In genomic region chr7:32502656-32503189, GRCh38 we compare ENCODE assay signal across 17 cellular contexts. TPM values are rescaled to one million over a fixed set of nuclear protein-coding genes. Genes with fewer than 3 reads are reported as not detected.
A peak's percentile ranks its signal among the peaks of the same experiment; 100 is the strongest.
DNase-seq lines count a peak whose midpoint lies in the region; ATAC-seq, FAIRE-seq and TF ChIP-seq lines count a peak whose summit lies in the region.
"Had no signal": no experiment of that assay in that cellular context is flagged by ENCODE, and none has a peak within 500 bp of the region (broad histone marks: within the 10 kb centered on the region; RNA-seq: fewer than 3 reads in every experiment).

No MANE protein-coding gene starts in this region.

- TF ChIP-seq CTCF in IMR-90 (conservative IDR thresholded peaks at IDR 0.05; ENCODE audit: low read depth, low read length) (no peak), coronary artery (IDR thresholded peaks at IDR 0.05) (no peak)
- TF ChIP-seq CTCF in activated CD8-positive, alpha-beta T cell treated with anti-CD3 and anti-CD28 coated beads for 36 hours (IDR thresholded peaks at IDR 0.05), result no peak

- intact Hi-C loops in IMR-90 (cut with micrococcal nuclease), result no loop called here
- intact Hi-C loops in activated CD8-positive, alpha-beta T cell treated with anti-CD3 and anti-CD28 coated beads for 36 hours (cut with micrococcal nuclease), result no loop called here

- in situ Hi-C loops in IMR-90 (cut with MboI; ENCODE audit: low sequenced_read_pairs), result no loop called here

- H3K4me3 Mint-ChIP-seq in activated CD8-positive, alpha-beta T cell treated with anti-CD3 and anti-CD28 coated beads for 36 hours, result peak overlapping the region; percentile 11
- H3K4me3 Mint-ChIP-seq in immature natural killer cell, result peak overlapping the region in 1 of 5 donors; percentile 5

- CTCF ChIA-PET in IMR-90 (lab: Yijun Ruan, JAX), result no interaction called here
- CTCF ChIA-PET in activated CD8-positive, alpha-beta T cell treated with anti-CD3 and anti-CD28 coated beads for 36 hours (lab: Charles Lee), result no interaction called here

- no peak overlapping the region for H2AFZ ChIP-seq in IMR-90 (replicated peaks; ENCODE audit: low read length, poor library complexity)

- no peak overlapping the region for H4K5ac ChIP-seq in IMR-90 (ENCODE audit: low read depth, low read length)

- H3K36me3 ChIP-seq in IMR-90 (ENCODE audit: control insufficient read depth, insufficient read depth, low read length), result no peaks in the 10 kb centered on the region
- H3K36me3 ChIP-seq: HAP-1, ovary had no signal

- no peak for TF ChIP-seq POLR2A in IMR-90 (IDR thresholded peaks at IDR 0.05; ENCODE audit: low read depth, low read length)

- H3K9me1 ChIP-seq in IMR-90 (ENCODE audit: insufficient read depth, low read length), result peaks cover 5% of the 10 kb centered on the region; the same call in 1 of the 2 replicates

- DNase-seq in CD1c-positive myeloid dendritic cell (ENCODE audit: extremely low spot score), result peak; percentile 9
- no peak for DNase-seq in IMR-90
- peak; percentile 71 for DNase-seq in activated CD8-positive, alpha-beta T cell treated with anti-CD3 and anti-CD28 coated beads for 36 hours
- no peak for DNase-seq in immature natural killer cell
- no peak for DNase-seq in SIG-M5 treated with dmso at 0.1 percent for 504 hours (lab: John Stamatoyannopoulos, UW; ENCODE audit: unreplicated experiment)
- DNase-seq in coronary artery (ENCODE audit: low spot score), result no peak
- no peak for DNase-seq in DMS53 treated with DMSO at 0.1 percent for 48 hours (lab: John Stamatoyannopoulos, UW; ENCODE audit: unreplicated experiment)
- no peak for DNase-seq in HTR-8/SVneo (ENCODE audit: insufficient read length, low spot score)
- DNase-seq: C1 segment of cervical spinal cord, KBM-7, kidney, NCI-H1436, ovary had no signal

- H3K27ac Mint-ChIP-seq in activated CD8-positive, alpha-beta T cell treated with anti-CD3 and anti-CD28 coated beads for 36 hours, result peak overlapping the region; percentile 90
- peak overlapping the region; percentile 20 to 69 (median 52) for H3K27ac Mint-ChIP-seq in immature natural killer cell

- H3K56ac ChIP-seq in IMR-90 (ENCODE audit: extremely low read depth, insufficient read depth, low read length), result no peak overlapping the region

- H3K4me2 ChIP-seq in IMR-90 (ENCODE audit: low read depth, low read length), result peak overlapping the region; percentile 32; the same call in 1 of the 2 replicates

- H2BK120ac ChIP-seq in IMR-90 (ENCODE audit: low read depth, low read length), result no peak overlapping the region

- no peak overlapping the region for H2BK5ac ChIP-seq in IMR-90 (ENCODE audit: low read depth, low read length, poor library complexity, severe bottlenecking)

- H3K9me3 ChIP-seq in IMR-90 (ENCODE audit: control insufficient read depth, insufficient read depth, low read length), result no peaks in the 10 kb centered on the region
- H3K9me3 ChIP-seq: HAP-1, ovary had no signal

- no CpG with 5 or more reads among the region's 4 CpGs for WGBS in IMR-90 (ENCODE audit: extremely low coverage in 2 of 2, insufficient read length in 1 of 2), 2 experiments

- TF ChIP-seq RAD21 in IMR-90 (IDR thresholded peaks at IDR 0.05; ENCODE audit: low read length), result no peak

- H2BK15ac ChIP-seq in IMR-90 (ENCODE audit: low read depth, low read length), result no peak overlapping the region

- peaks cover 7% of the 10 kb centered on the region for H3K4me1 ChIP-seq in IMR-90 (ENCODE audit: control insufficient read depth, insufficient read depth, low read length)

- no peaks in the 10 kb centered on the region for H3K27me3 ChIP-seq in IMR-90 (ENCODE audit: control insufficient read depth, insufficient read depth, low read length)
- H3K27me3 ChIP-seq: ovary, tibial nerve had no signal

- H4K20me1 ChIP-seq in IMR-90 (ENCODE audit: insufficient read depth, low read length), result peaks cover 30% of the 10 kb centered on the region

- H3K14ac ChIP-seq in IMR-90 (replicated peaks; ENCODE audit: low read depth, low read length), result no peak overlapping the region

- peaks cover 0 to 39% of the 10 kb centered on the region in 2 experiments; a peak in 3 of 4 replicates for H3K79me1 ChIP-seq in IMR-90 (ENCODE audit: low read depth in 1 of 2, low read length in 2 of 2)

- peaks cover 41% of the 10 kb centered on the region for H3K36me3 Mint-ChIP-seq in activated CD8-positive, alpha-beta T cell treated with anti-CD3 and anti-CD28 coated beads for 36 hours (ENCODE audit: low read depth)
- no peaks in the 10 kb centered on the region for H3K36me3 Mint-ChIP-seq in immature natural killer cell

- H2BK20ac ChIP-seq in IMR-90 (ENCODE audit: low read depth, low read length), result no peak overlapping the region

- POLR2A ChIA-PET in IMR-90 (lab: Charles Lee; ENCODE audit: unreplicated experiment), result no interaction called here
- POLR2A ChIA-PET in activated CD8-positive, alpha-beta T cell treated with anti-CD3 and anti-CD28 coated beads for 36 hours (lab: Charles Lee), result no interaction called here

- ATAC-seq in IMR-90 (ENCODE audit: low read depth), result no peak
- ATAC-seq in activated CD8-positive, alpha-beta T cell treated with anti-CD3 and anti-CD28 coated beads for 36 hours, result peak; percentile 63
- ATAC-seq: SK-N-SH treated with all-trans-retinoic acid at 6 μM for 48 hours had no signal

- dilution Hi-C loops in IMR-90 (cut with HindIII; ENCODE audit: low sequenced_read_pairs, unreplicated experiment), result no loop called here

- H3K9ac ChIP-seq in IMR-90 (ENCODE audit: low read depth, low read length), result no peak overlapping the region

- peaks cover 67% of the 10 kb centered on the region for H3K4me1 Mint-ChIP-seq in activated CD8-positive, alpha-beta T cell treated with anti-CD3 and anti-CD28 coated beads for 36 hours (ENCODE audit: low read depth)
- peaks cover 55 to 64% of the 10 kb centered on the region in 2 donors for H3K4me1 Mint-ChIP-seq in immature natural killer cell

- no peak overlapping the region for H2AK9ac ChIP-seq in IMR-90 (replicated peaks; ENCODE audit: low read depth, low read length, poor library complexity)

- no peak overlapping the region for H3K23ac ChIP-seq in IMR-90 (ENCODE audit: low read depth, low read length)

- H4K91ac ChIP-seq in IMR-90 (ENCODE audit: insufficient read depth, low read depth, low read length), result no peak overlapping the region

- no peak overlapping the region for H4K8ac ChIP-seq in IMR-90 (ENCODE audit: low read depth in 2 of 2, low read length in 2 of 2)

- H3K27ac ChIP-seq in IMR-90 (ENCODE audit: insufficient read depth, low read length) (no peak overlapping the region), coronary artery (no peak overlapping the region)
- H3K27ac ChIP-seq: ovary, VCaP had no signal

- no peaks in the 10 kb centered on the region for H3K27me3 Mint-ChIP-seq in activated CD8-positive, alpha-beta T cell treated with anti-CD3 and anti-CD28 coated beads for 36 hours
- H3K27me3 Mint-ChIP-seq in immature natural killer cell (ENCODE audit: low read depth in 3 of 3), result peaks cover 0 to 4% (median 1%) of the 10 kb centered on the region in 3 donors

- no TSS peak for BruUV-seq in IMR-90 (replicated peaks; lab: Mats Ljungman, UMichigan)

- no peak overlapping the region for H3K4ac ChIP-seq in IMR-90 (ENCODE audit: low read depth, low read length)

- no peak overlapping the region for H3K18ac ChIP-seq in IMR-90 (ENCODE audit: low read depth, low read length)

- H2AK5ac ChIP-seq in IMR-90 (ENCODE audit: low read depth, low read length), result peak overlapping the region; percentile 4; the same call in 1 of the 2 replicates

- no peak overlapping the region for H3K4me3 ChIP-seq in IMR-90 (ENCODE audit: insufficient read depth, low read depth, low read length)
- H3K4me3 ChIP-seq in coronary artery, result no peak overlapping the region
- H3K4me3 ChIP-seq: HAP-1, ovary, tibial nerve had no signal

- H3K9me3 Mint-ChIP-seq in activated CD8-positive, alpha-beta T cell treated with anti-CD3 and anti-CD28 coated beads for 36 hours, result peaks cover 6% of the 10 kb centered on the region
- no peaks in the 10 kb centered on the region for H3K9me3 Mint-ChIP-seq in immature natural killer cell

- no peak for FAIRE-seq in HTR-8/SVneo (lab: Jason Lieb, UNC)
- FAIRE-seq: kidney had no signal

TF ChIP-seq in IMR-90, 13 proteins besides CTCF, POLR2A, EP300 and RAD21 (continues in another document):
- TF ChIP-seq SMC3 (IDR thresholded peaks at IDR 0.05; ENCODE audit: low read depth, low read length) (no peak), CEBPB (IDR thresholded peaks at IDR 0.05; ENCODE audit: low read depth, low read length) (no peak), ELK1 (IDR thresholded peaks at IDR 0.05; ENCODE audit: borderline replicate concordance, low read depth, low read length) (no peak), MXI1 (IDR thresholded peaks at IDR 0.05; ENCODE audit: borderline replicate concordance, low read depth, low read length) (no peak), NFE2L2 (IDR thresholded peaks at IDR 0.05; ENCODE audit: low read depth, low read length) (no peak), FOS (IDR thresholded peaks at IDR 0.05; ENCODE audit: low read depth, low read length) (no peak), BHLHE40 (IDR thresholded peaks at IDR 0.05; ENCODE audit: low read depth, low read length) (no peak), MAFK (IDR thresholded peaks at IDR 0.05; ENCODE audit: low read depth, low read length) (no peak), RCOR1 (IDR thresholded peaks at IDR 0.05; ENCODE audit: insufficient replicate concordance, low read length) (no peak), RFX5 (IDR thresholded peaks at IDR 0.05; ENCODE audit: low read depth, low read length) (no peak)

RNA-seq across cellular contexts. Expression of gene AVL9, which starts 7.4 kb away (rescaled TPM):
- 21.7 and 23.6 TPM in 2 replicates for total RNA-seq in IMR-90 (2012; rRNA removed)
- polyA plus RNA-seq in IMR-90 (2012; rRNA removed) (8.8 and 13.1 TPM in 2 replicates), immature natural killer cell (10 to 100 TPM in 1 of 3 donors, 1 to 10 TPM in 2; 8.4 to 14.5 (median 9.3) TPM)
- polyA plus RNA-seq in IMR-90 (2012; cell fraction: cytosol; rRNA removed), result 3.3 and 6.3 TPM in 2 replicates
- polyA plus RNA-seq in IMR-90 (2012; cell fraction: nucleus; rRNA removed; ENCODE audit: low replicate concordance), result 4.2 and 18.6 TPM in 2 replicates
- total RNA-seq in activated CD8-positive, alpha-beta T cell treated with anti-CD3 and anti-CD28 coated beads for 36 hours, result 10 to 100 TPM; 54.0 to 63.5 TPM

RNA-seq across cellular contexts. Expression of gene LSM5, which starts 12.5 kb away (rescaled TPM):
- total RNA-seq in IMR-90 (2012; rRNA removed), result 5.0 and 36.4 TPM in 2 replicates
- polyA plus RNA-seq in IMR-90 (2012; rRNA removed), result 18.9 and 26.5 TPM in 2 replicates
- polyA plus RNA-seq in IMR-90 (2012; cell fraction: cytosol; rRNA removed), result 1.0 and 1.3 TPM in 2 replicates
- polyA plus RNA-seq in IMR-90 (2012; cell fraction: nucleus; rRNA removed; ENCODE audit: low replicate concordance), result 3.8 and 7.8 TPM in 2 replicates
- total RNA-seq in activated CD8-positive, alpha-beta T cell treated with anti-CD3 and anti-CD28 coated beads for 36 hours, result 100 to 1,000 TPM; 122 to 124 TPM
- 10 to 100 TPM; 79.3 to 87.8 (median 80.6) TPM for polyA plus RNA-seq in immature natural killer cell

Comparison
In these comparisons a context has a peak if more than half of its experiments do, and no peak if none do; other contexts are left out.
1. DNase-seq: peak in CD1c-positive myeloid dendritic cell (single experiment) and activated CD8-positive, alpha-beta T cell treated with anti-CD3 and anti-CD28 coated beads for 36 hours (single experiment); none in IMR-90 (single experiment), immature natural killer cell (0 of 3), SIG-M5 treated with dmso at 0.1 percent for 504 hours (single experiment), coronary artery (single experiment), DMS53 treated with DMSO at 0.1 percent for 48 hours (single experiment) and HTR-8/SVneo (single experiment).